Comparison of ENCODE assay signal across 22 cellular contexts in the genomic region with DNA sequence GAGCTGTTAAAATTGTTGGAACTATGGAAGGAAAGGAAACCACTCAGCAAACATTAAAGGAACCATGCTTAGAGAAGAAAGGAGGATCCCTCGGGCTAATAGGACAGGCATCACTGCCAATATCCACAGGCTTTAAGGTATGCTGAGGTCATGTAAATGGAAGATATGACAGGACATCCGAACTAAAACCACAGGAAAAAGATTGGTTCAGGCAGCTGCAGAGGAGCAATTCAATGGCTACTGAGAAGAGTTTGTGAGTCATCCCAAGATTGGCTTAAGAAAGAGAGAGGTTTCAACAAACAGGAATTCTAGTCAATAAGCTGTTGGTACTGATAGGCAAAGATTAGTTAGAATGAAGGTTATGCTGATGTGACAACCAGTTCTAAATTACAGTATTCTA.
A peak's percentile ranks its signal among the peaks of the same experiment; 100 is the strongest.
DNase-seq lines count a peak whose midpoint lies in the region; ATAC-seq and TF ChIP-seq lines count a peak whose summit lies in the region.
"Had no signal": no experiment of that assay in that cellular context is flagged by ENCODE, and none has a peak within 500 bp of the region (broad histone marks: within the 10 kb centered on the region; RNA-seq: fewer than 3 reads in every experiment).

No MANE protein-coding gene starts in this region.

- H3K9me3 Mint-ChIP-seq in H9: no peaks in the 10 kb centered on the region
- H3K9me3 Mint-ChIP-seq: mesothelial cell of epicardium; T-helper 2 cell treated with Interferon-gamma antibody and Interleukin-4, amounts not matched to agents 5 μg/mL and 100 μg/mL, for 36 hours had no signal

- no peak overlapping the region for H2AK5ac ChIP-seq in H9 (ENCODE audit: insufficient read length, low read length)

- H2BK120ac ChIP-seq in H9 (ENCODE audit: low read depth, low read length, poor library complexity, severe bottlenecking): no peak overlapping the region

- H3K27ac Mint-ChIP-seq in H9: no peak overlapping the region
- H3K27ac Mint-ChIP-seq: activated CD8-positive, alpha-beta T cell treated with anti-CD3 and anti-CD28 coated beads, Interleukin-2, amount 10 ng/mL, durations not matched to agents 7 days and 5 days; CD4-positive, CD25-positive, alpha-beta regulatory T cell; mesothelial cell of epicardium; T-helper 2 cell treated with Interferon-gamma antibody and Interleukin-4, amounts not matched to agents 5 μg/mL and 100 μg/mL, for 36 hours had no signal

- no peaks in the 10 kb centered on the region for H3K79me1 ChIP-seq in H9 (ENCODE audit: insufficient read depth, low read depth, low read length, poor library complexity, severe bottlenecking)

- no peaks in the 10 kb centered on the region for H3K36me3 ChIP-seq in brain microvascular endothelial cell (replicated peaks)

- H3K9me3 ChIP-seq in H9 (ENCODE audit: control insufficient read depth, low read depth, low read length): no peaks in the 10 kb centered on the region
- H3K9me3 ChIP-seq: body of pancreas had no signal

- H3K56ac ChIP-seq in H9 (ENCODE audit: insufficient read length, low read depth, low read length): no peak overlapping the region

- H4K5ac ChIP-seq in H9 (ENCODE audit: insufficient read length, low read depth, low read length): no peak overlapping the region

- H4K91ac ChIP-seq in H9 (ENCODE audit: insufficient read length, low read depth, low read length): no peak overlapping the region

- H3K9ac ChIP-seq in H9 (ENCODE audit: extremely low read depth, insufficient read length, low read length): no peak overlapping the region

- peaks cover 4 to 5% of the 10 kb centered on the region in 2 experiments; a peak in 1 of 4 replicates for H3K4me1 Mint-ChIP-seq in H9
- H3K4me1 Mint-ChIP-seq: CD4-positive, CD25-positive, alpha-beta regulatory T cell had no signal

- H3K27ac ChIP-seq in brain microvascular endothelial cell (no peak overlapping the region), H9 (ENCODE audit: insufficient read length, low read depth, low read length) (no peak overlapping the region)
- H3K27ac ChIP-seq: body of pancreas, epithelial cell of prostate, PC-9 had no signal

- no peaks in the 10 kb centered on the region for H3K36me3 Mint-ChIP-seq in H9 (ENCODE audit: insufficient read depth in 1 of 3, low read depth in 3 of 3)
- H3K36me3 Mint-ChIP-seq: CD4-positive, CD25-positive, alpha-beta regulatory T cell; mesothelial cell of epicardium had no signal

- peak; percentile 29 for DNase-seq in EH (ENCODE audit: low read depth)
- DNase-seq in NB4 (ENCODE audit: low read depth): peak; percentile 6
- peak; percentile 7 for DNase-seq in brain microvascular endothelial cell
- DNase-seq in kidney tubule cell (ENCODE audit: low spot score): peak; percentile 7
- DNase-seq in NK-92 (lab: John Stamatoyannopoulos, UW; ENCODE audit: unreplicated experiment): no peak
- no peak for DNase-seq in H9
- no peak for DNase-seq in NK-92 treated with Interleukin-12 subunit alpha and Interleukin-12 subunit beta, amount 100 ng/mL, for 24 hours (lab: John Stamatoyannopoulos, UW)
- DNase-seq: activated CD8-positive, alpha-beta T cell treated with anti-CD3 and anti-CD28 coated beads, Interleukin-2, amount 10 ng/mL, durations not matched to agents 7 days and 5 days; activated naive CD4-positive, alpha-beta T cell treated with anti-CD3 and anti-CD28 coated beads, Interleukin-2, amount 50 U/mL, for 16 hours; activated T-cell treated with anti-CD3 and anti-CD28 coated beads, Interleukin-2, amount 50 U/mL, for 48 hours; body of pancreas; CD4-positive, CD25-positive, alpha-beta regulatory T cell; DMS 273 treated with DMSO at 0.1 percent for 48 hours; left colon; NCI-H82; PC-9; retina had no signal

- no peak overlapping the region for H2AFZ ChIP-seq in H9 (ENCODE audit: low read length)
- H2AFZ ChIP-seq: PC-9 had no signal

- no peaks in the 10 kb centered on the region for H3K23me2 ChIP-seq in H9 (ENCODE audit: insufficient read length, low read depth, low read length, poor library complexity, severe bottlenecking)

- no peak overlapping the region for H2BK20ac ChIP-seq in H9 (ENCODE audit: low read depth, low read length, poor library complexity, severe bottlenecking)

- WGBS in H9 (ENCODE audit: extremely low coverage, insufficient read length, low lambda C conversion rate): no CpG with 5 or more reads among the region's 2 CpGs

- H3K4ac ChIP-seq in H9 (ENCODE audit: low read depth, low read length): no peak overlapping the region

- H3T11ph ChIP-seq in H9 (ENCODE audit: low read length): no peak overlapping the region

- TF ChIP-seq CTCF in NB4 (IDR thresholded peaks at IDR 0.05; ENCODE audit: low read depth, low read length) (no peak), brain microvascular endothelial cell (IDR thresholded peaks at IDR 0.05; ENCODE audit: low read depth, low read length, missing control alignments) (no peak), H9 (conservative IDR thresholded peaks at IDR 0.05) (no peak)

- in situ Hi-C loops in brain microvascular endothelial cell (cut with HindIII; ENCODE audit: low pct_ligation_motif_present, low sequenced_read_pairs): no loop called here

- H3K4me2 ChIP-seq in H9 (ENCODE audit: insufficient read depth, insufficient read length, low read length): no peak overlapping the region
- H3K4me2 ChIP-seq: PC-9 had no signal

- no peak overlapping the region for H3K18ac ChIP-seq in H9 (ENCODE audit: insufficient read length, low read depth, low read length)

- no peaks in the 10 kb centered on the region for H3K27me3 Mint-ChIP-seq in H9 (ENCODE audit: low read depth)

- ATAC-seq in HG03354 (IDR thresholded peaks at IDR 0.05; ENCODE audit: poor library complexity, severe bottlenecking, unreplicated experiment): no peak
- ATAC-seq: activated CD4-positive, CD25-positive, alpha-beta regulatory T cell treated with anti-CD3 and anti-CD28 coated beads, Interleukin-2, amount 50 U/mL, for 24 hours; activated CD8-positive, alpha-beta T cell treated with anti-CD3 and anti-CD28 coated beads, Interleukin-2, amount 10 ng/mL, durations not matched to agents 7 days and 5 days; body of pancreas; left colon had no signal

- no peak overlapping the region for H2BK15ac ChIP-seq in H9 (ENCODE audit: low read depth, low read length)

- H3K4me1 ChIP-seq in H9 (ENCODE audit: insufficient read depth, low read length): no peaks in the 10 kb centered on the region
- H3K4me1 ChIP-seq: body of pancreas had no signal

- no peak overlapping the region for H3K4me3 Mint-ChIP-seq in H9
- H3K4me3 Mint-ChIP-seq: activated CD8-positive, alpha-beta T cell treated with anti-CD3 and anti-CD28 coated beads, Interleukin-2, amount 10 ng/mL, durations not matched to agents 7 days and 5 days; CD4-positive, CD25-positive, alpha-beta regulatory T cell; mesothelial cell of epicardium; T-helper 2 cell treated with Interferon-gamma antibody and Interleukin-4, amounts not matched to agents 5 μg/mL and 100 μg/mL, for 36 hours had no signal

- H4K8ac ChIP-seq in H9 (replicated peaks; ENCODE audit: insufficient read length, low read depth, low read length): no peak overlapping the region

- H3K27me3 ChIP-seq in brain microvascular endothelial cell (replicated peaks) (no peaks in the 10 kb centered on the region), H9 (ENCODE audit: insufficient read depth, low read length) (no peaks in the 10 kb centered on the region)
- H3K27me3 ChIP-seq: body of pancreas had no signal

- H3K79me2 ChIP-seq in H9 (ENCODE audit: insufficient read depth, low read length): no peaks in the 10 kb centered on the region

- no peaks in the 10 kb centered on the region for H4K20me1 ChIP-seq in H9 (ENCODE audit: control insufficient read depth, insufficient read depth, insufficient read length)

- H3K4me3 ChIP-seq in NB4 (ENCODE audit: low read depth, low read length) (no peak overlapping the region), brain microvascular endothelial cell (ENCODE audit: low read depth, low read length) (no peak overlapping the region)
- H3K4me3 ChIP-seq: body of pancreas, PC-9 had no signal

- no peak overlapping the region for H3K23ac ChIP-seq in H9 (ENCODE audit: insufficient read length, low read depth, low read length)

- TF ChIP-seq POLR2A in NB4 (IDR thresholded peaks at IDR 0.05; ENCODE audit: extremely low read depth, insufficient read length): no peak

- H3K14ac ChIP-seq in H9 (ENCODE audit: insufficient read depth, low read length): no peak overlapping the region

- no peak overlapping the region for H2BK12ac ChIP-seq in H9 (ENCODE audit: insufficient read length, low read depth, low read length)

- no peak overlapping the region for H2BK5ac ChIP-seq in H9 (ENCODE audit: insufficient read length, low read length)

Comparison
In these comparisons a context has a peak if more than half of its experiments do, and no peak if none do; other contexts are left out.
1. DNase-seq: peak in EH (single experiment), NB4 (single experiment), brain microvascular endothelial cell (single experiment) and kidney tubule cell (single experiment); none in NK-92 (single experiment), H9 (single experiment) and NK-92 treated with Interleukin-12 subunit alpha and Interleukin-12 subunit beta, amount 100 ng/mL, for 24 hours (single experiment).